ENCODE assay signal across 27 cellular contexts in genomic region chr10:55212051-55212450, GRCh38.
"Had no signal": no experiment of that assay in that cellular context is flagged by ENCODE, and none has a peak within 500 bp of the region (broad histone marks: within the 10 kb centered on the region; RNA-seq: fewer than 3 reads in every experiment).

No MANE protein-coding gene starts in this region.

- FAIRE-seq: keratinocyte, pancreas, urothelium cell line had no signal

- H3K27me3 ChIP-seq: left lung, suprapubic skin, tibial artery, upper lobe of right lung had no signal

- H3K36me3 ChIP-seq: left lung, lower lobe of right lung, pancreas, prostate gland, suprapubic skin, thoracic aorta, tibial artery, upper lobe of right lung had no signal

- ATAC-seq: left colon; left lung; lower lobe of right lung; naive thymus-derived CD8-positive, alpha-beta T cell; pancreas; right cardiac atrium; sciatic nerve; upper lobe of right lung had no signal

- DNase-seq: hippocampal formation; left colon; left lung; lower lobe of right lung; mammary epithelial cell; mesenchymal stem cell; naive thymus-derived CD8-positive, alpha-beta T cell; nucleus accumbens; pancreas; posterior cingulate gyrus; retina; right cardiac atrium; stimulated activated CD4-positive, alpha-beta T cell treated with anti-CD3 and anti-CD28 coated beads, Interleukin-12 subunit alpha, Interleukin-12 subunit beta, amount 100 ng/mL, for 4 hours; stimulated activated CD4-positive, alpha-beta T cell treated with anti-CD3 and anti-CD28 coated beads, Interleukin-15, amount 100 ng/mL, for 24 hours; stimulated activated CD4-positive, alpha-beta T cell treated with anti-CD3 and anti-CD28 coated beads, Interleukin-2, amount 100 ng/mL, for 24 hours; stimulated activated CD4-positive, alpha-beta T cell treated with anti-CD3 and anti-CD28 coated beads, Interleukin-4, amount 100 ng/mL, for 1 hour; stimulated activated naive CD4-positive, alpha-beta T cell; tibial artery; trophoblast cell; upper lobe of right lung had no signal

- H3K4me3 ChIP-seq: left lung, lower lobe of right lung, pancreas, prostate gland, skin epidermis, suprapubic skin, thoracic aorta, tibial artery, upper lobe of right lung had no signal
